ENCODE assay signal across 7 cellular contexts in the genomic region with DNA sequence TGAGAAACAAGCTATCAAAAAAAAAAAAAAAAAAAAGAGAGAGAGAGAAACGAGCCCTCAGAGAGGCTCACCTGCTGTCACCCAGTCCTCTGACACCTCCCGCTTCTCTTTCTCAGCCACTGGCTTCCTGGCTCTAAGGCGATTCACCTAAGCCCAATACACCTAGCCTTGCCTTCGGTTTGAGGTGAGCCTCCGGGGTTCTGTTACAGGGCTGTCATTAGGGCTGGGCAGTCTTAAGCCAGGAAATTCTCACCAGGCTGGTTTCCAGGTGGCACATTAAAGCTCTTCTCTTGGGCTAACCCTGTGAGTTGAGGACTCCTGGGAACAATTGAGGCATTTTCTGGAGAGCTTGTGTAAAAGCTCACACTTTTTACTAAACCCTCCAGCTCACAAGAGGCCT. TPM values are rescaled to one million over a fixed set of nuclear protein-coding genes. Genes with fewer than 3 reads are reported as not detected.
"Had no signal": no experiment of that assay in that cellular context is flagged by ENCODE, and none has a peak within 500 bp of the region (broad histone marks: within the 10 kb centered on the region; RNA-seq: fewer than 3 reads in every experiment).

No MANE protein-coding gene starts in this region.

RNA-seq across cellular contexts. Expression of gene OCM, which starts 7.4 kb away (rescaled TPM):
- total RNA-seq: activated CD8-positive, alpha-beta T cell treated with anti-CD3 and anti-CD28 coated beads for 36 hours; activated naive CD8-positive, alpha-beta T cell treated with anti-CD3 and anti-CD28 coated beads for 36 hours; activated T-helper 2 cell treated with anti-CD3 and anti-CD28 coated beads, Interferon-gamma antibody, Interleukin-2, Interleukin-4, amounts not matched to agents 10 μg/mL and 5 μg/mL and 100 μg/mL, durations not matched to agents 14 hours and 24 hours and 36 hours; cardiac muscle cell; Peyer's patch; SJSA1 had no signal
- polyA plus RNA-seq: adipose tissue had no signal
